Comparison of ENCODE assay signal across 8 cellular contexts in the genomic region with DNA sequence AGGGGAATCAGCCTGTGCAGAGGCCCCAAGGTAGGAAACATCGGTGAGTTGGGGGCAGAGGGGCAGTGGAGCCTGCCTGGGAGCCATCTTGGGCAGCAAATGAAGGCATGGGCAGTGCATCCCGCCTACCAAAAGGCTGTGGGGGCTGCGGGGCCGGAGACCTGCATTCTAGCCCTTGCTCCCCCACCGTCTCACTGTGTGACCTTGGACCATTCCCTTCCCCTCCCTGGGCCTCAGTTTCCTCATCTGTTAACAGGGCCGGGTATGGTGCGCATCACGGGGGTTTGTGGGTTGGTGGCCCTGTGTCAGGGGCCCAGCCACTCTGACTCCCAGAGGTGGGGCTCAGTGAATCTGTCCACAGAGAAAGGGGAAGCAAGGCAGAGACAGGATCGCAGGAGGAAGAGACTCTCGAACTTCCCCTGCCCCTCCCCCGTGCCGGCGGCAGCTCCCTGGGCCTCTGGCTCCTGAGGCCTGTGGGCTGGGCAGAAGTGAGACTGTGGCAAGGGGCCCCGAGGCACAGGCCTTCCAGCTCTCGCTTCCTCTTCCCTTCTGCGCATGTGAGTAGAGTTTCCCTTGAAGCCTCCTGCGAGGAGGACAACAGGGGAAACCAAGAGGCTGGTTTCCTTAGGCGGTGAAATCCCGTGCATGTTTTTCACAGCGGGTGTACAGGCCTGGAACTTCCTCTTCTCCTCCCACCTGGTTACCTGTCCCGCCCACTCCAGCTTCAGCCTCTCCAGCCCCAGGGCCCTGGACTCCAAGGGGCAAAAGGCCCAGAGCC. TPM values are rescaled to one million over a fixed set of nuclear protein-coding genes. Genes with fewer than 3 reads are reported as not detected.
DNase-seq lines count a peak whose midpoint lies in the region; ATAC-seq and TF ChIP-seq lines count a peak whose summit lies in the region.

No MANE protein-coding gene starts in this region.

- no peaks in the 10 kb centered on the region for H3K36me3 ChIP-seq in mucosa of stomach (ENCODE audit: control insufficient read depth, insufficient read depth, low read length)

- H3K4me1 Mint-ChIP-seq in WTC11, result peaks cover 71% of the 10 kb centered on the region
- peaks cover 35% of the 10 kb centered on the region for H3K4me1 Mint-ChIP-seq in central memory CD8-positive, alpha-beta T cell

- peak overlapping the region; percentile 51 for H3K9ac ChIP-seq in mucosa of stomach (ENCODE audit: low read length)

- ATAC-seq in HG03469 (IDR thresholded peaks at IDR 0.05; ENCODE audit: unreplicated experiment) (peak; percentile 83), WTC11 (peak; percentile 60)
- peak; percentile 87 for ATAC-seq in central memory CD8-positive, alpha-beta T cell (replicated peaks; ENCODE audit: extremely low read depth, poor library complexity, severe bottlenecking)
- ATAC-seq in stimulated activated naive CD8-positive, alpha-beta T cell treated with anti-CD3 and anti-CD28 coated beads, Interleukin-15, Interleukin-2, amounts not matched to agents 100 U/mL and 50 U/mL, for 24 hours, result peak; percentile 95

- H3K36me3 Mint-ChIP-seq in WTC11, result no peaks in the 10 kb centered on the region
- peaks cover 4% of the 10 kb centered on the region for H3K36me3 Mint-ChIP-seq in central memory CD8-positive, alpha-beta T cell (ENCODE audit: insufficient read depth)

- TF ChIP-seq CTCF in WTC11 (IDR thresholded peaks at IDR 0.05), result no peak

- H3K9me3 ChIP-seq in mucosa of stomach (ENCODE audit: control insufficient read depth, low read length), result no peaks in the 10 kb centered on the region

- DNase-seq in NCI-H510A treated with DMSO at 0.1 percent for 48 hours (lab: John Stamatoyannopoulos, UW) (peak; percentile 43), NCI-H510A (lab: John Stamatoyannopoulos, UW) (no peak), WTC11 (ENCODE audit: low spot score) (peak; percentile 59), NCI-H187 treated with DMSO at 0.1 percent for 48 hours (lab: John Stamatoyannopoulos, UW) (no peak)
- peak in 1 of 2 donors; percentile 60 for DNase-seq in central memory CD8-positive, alpha-beta T cell (ENCODE audit: low spot score in 2 of 2)
- DNase-seq in stimulated activated naive CD8-positive, alpha-beta T cell treated with anti-CD3 and anti-CD28 coated beads, Interleukin-15, Interleukin-2, amounts not matched to agents 100 U/mL and 50 U/mL, for 24 hours, result peak; percentile 89

- H3K4me1 ChIP-seq in mucosa of stomach (ENCODE audit: control insufficient read depth, insufficient read depth, low read length), result peaks cover 44% of the 10 kb centered on the region

- CTCF ChIA-PET in WTC11 (lab: Charles Lee), result interaction anchor here (1.3 to 1.6 kb wide), 2 partner anchors 28 to 161 kb away, joined by 3 read pairs; no protein-coding TSS in a partner anchor

- POLR2A ChIA-PET in WTC11 (lab: Charles Lee), result interaction anchor here (0.7 to 1.9 kb wide), 2 partner anchors 16 to 58 kb away, joined by 3 to 5 read pairs; partner anchors contain the start of gene ZNF710

- H3K27me3 ChIP-seq in mucosa of stomach (ENCODE audit: control insufficient read depth, insufficient read depth, low read length), result no peaks in the 10 kb centered on the region

- peak overlapping the region; percentile 92 for H3K27ac Mint-ChIP-seq in WTC11
- peak overlapping the region; percentile 87 for H3K27ac Mint-ChIP-seq in central memory CD8-positive, alpha-beta T cell (ENCODE audit: low read depth)

- H3K27me3 Mint-ChIP-seq in WTC11 (ENCODE audit: low read depth), result no peaks in the 10 kb centered on the region; the same call in 1 of the 2 replicates
- H3K27me3 Mint-ChIP-seq in central memory CD8-positive, alpha-beta T cell, result no peaks in the 10 kb centered on the region

- no peak overlapping the region for H3K4me3 ChIP-seq in mucosa of stomach (ENCODE audit: low read length)

- H3K4me3 Mint-ChIP-seq in WTC11, result no peak overlapping the region; the same call in 1 of the 2 replicates
- peak overlapping the region; percentile 36 for H3K4me3 Mint-ChIP-seq in central memory CD8-positive, alpha-beta T cell

- H3K9me3 Mint-ChIP-seq in WTC11, result peaks cover 4% of the 10 kb centered on the region; the same call in 1 of the 2 replicates
- no peaks in the 10 kb centered on the region for H3K9me3 Mint-ChIP-seq in central memory CD8-positive, alpha-beta T cell

TF ChIP-seq in WTC11, 78 proteins besides CTCF, POLR2A, EP300 and RAD21:
- TF ChIP-seq MAX (CRISPR knock-in tag; IDR thresholded peaks at IDR 0.05), result peak; percentile 59; the same call in 1 of the 2 replicates
- TF ChIP-seq SP1 (CRISPR knock-in tag; conservative IDR thresholded peaks at IDR 0.05), result peak; percentile 69
- TF ChIP-seq, protein P1, sequence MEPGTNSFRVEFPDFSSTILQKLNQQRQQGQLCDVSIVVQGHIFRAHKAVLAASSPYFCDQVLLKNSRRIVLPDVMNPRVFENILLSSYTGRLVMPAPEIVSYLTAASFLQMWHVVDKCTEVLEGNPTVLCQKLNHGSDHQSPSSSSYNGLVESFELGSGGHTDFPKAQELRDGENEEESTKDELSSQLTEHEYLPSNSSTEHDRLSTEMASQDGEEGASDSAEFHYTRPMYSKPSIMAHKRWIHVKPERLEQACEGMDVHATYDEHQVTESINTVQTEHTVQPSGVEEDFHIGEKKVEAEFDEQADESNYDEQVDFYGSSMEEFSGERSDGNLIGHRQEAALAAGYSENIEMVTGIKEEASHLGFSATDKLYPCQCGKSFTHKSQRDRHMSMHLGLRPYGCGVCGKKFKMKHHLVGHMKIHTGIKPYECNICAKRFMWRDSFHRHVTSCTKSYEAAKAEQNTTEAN (CRISPR knock-in tag; IDR thresholded peaks at IDR 0.05), result 0 out of 2 replicates have a peak, but pooled peaks have one; percentile 41
- TF ChIP-seq OVOL2 (CRISPR knock-in tag; IDR thresholded peaks at IDR 0.05; ENCODE audit: borderline replicate concordance), result no peak
- TF ChIP-seq FOXK1 (CRISPR knock-in tag; IDR thresholded peaks at IDR 0.05), result peak; percentile 61; the same call in 1 of the 2 replicates
- TF ChIP-seq ELF4 (CRISPR knock-in tag; IDR thresholded peaks at IDR 0.05; ENCODE audit: low read depth), result no peak
- TF ChIP-seq ATF6 (CRISPR knock-in tag; IDR thresholded peaks at IDR 0.05), result no peak
- peak; percentile 65 for TF ChIP-seq TEAD1 (CRISPR knock-in tag; IDR thresholded peaks at IDR 0.05)
- TF ChIP-seq ETV6 (CRISPR knock-in tag; IDR thresholded peaks at IDR 0.05), result peak; percentile 89
- no peak for TF ChIP-seq FOXJ3 (CRISPR knock-in tag; IDR thresholded peaks at IDR 0.05; ENCODE audit: borderline replicate concordance)

RNA-seq across cellular contexts. Expression of gene IDH2, which starts 42.9 kb away (rescaled TPM):
- 53.3 to 80.3 TPM (median 72.3 TPM) in 3 replicates for total RNA-seq in WTC11 (2021)

RNA-seq across cellular contexts. Expression of gene ZNF710, which starts 58.3 kb away (rescaled TPM):
- total RNA-seq in WTC11 (2021), result 22.3 to 25.9 TPM (median 24.0 TPM) in 3 replicates

Comparison
In these comparisons a context has a peak if more than half of its experiments do, and no peak if none do; other contexts are left out.
1. DNase-seq: peak in NCI-H510A treated with DMSO at 0.1 percent for 48 hours (single experiment), WTC11 (single experiment) and stimulated activated naive CD8-positive, alpha-beta T cell treated with anti-CD3 and anti-CD28 coated beads, Interleukin-15, Interleukin-2, amounts not matched to agents 100 U/mL and 50 U/mL, for 24 hours (single experiment); none in NCI-H510A (single experiment) and NCI-H187 treated with DMSO at 0.1 percent for 48 hours (single experiment).
2. Peak in every context shown above with its lines, with median percentiles within 50 percentile points of each other: ATAC-seq.